11 cellular contexts compared by ENCODE assay signal in the genomic region with DNA sequence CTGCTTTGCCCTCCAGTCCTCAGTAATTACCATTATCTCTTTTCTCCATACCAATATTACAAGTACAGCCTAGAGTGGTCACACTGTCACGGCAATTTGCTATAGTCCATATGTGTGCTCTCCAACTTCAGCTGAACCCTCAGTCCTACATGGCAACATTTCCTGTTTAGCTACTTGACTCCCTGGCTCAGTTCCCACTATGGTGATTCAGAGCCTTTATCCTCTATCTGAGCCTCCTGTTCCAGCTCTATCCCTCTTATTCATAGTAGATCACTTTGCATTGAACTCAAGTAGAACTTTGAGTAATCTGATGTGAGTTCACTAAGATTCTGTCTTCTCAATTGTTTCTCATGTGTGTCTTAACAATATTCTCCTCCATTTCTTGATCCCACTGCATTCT. TPM values are rescaled to one million over a fixed set of nuclear protein-coding genes. Genes with fewer than 3 reads are reported as not detected.
DNase-seq lines count a peak whose midpoint lies in the region; ATAC-seq and TF ChIP-seq lines count a peak whose summit lies in the region.
"Had no signal": no experiment of that assay in that cellular context is flagged by ENCODE, and none has a peak within 500 bp of the region (broad histone marks: within the 10 kb centered on the region; RNA-seq: fewer than 3 reads in every experiment).

No MANE protein-coding gene starts in this region.

- no peaks in the 10 kb centered on the region for H3K4me1 ChIP-seq in vagina

- intact Hi-C loops in Right ventricle myocardium superior (cut with DNase I) = no loop called here
- intact Hi-C loops in vagina (cut with DNase I) = no loop called here

- TF ChIP-seq CTCF in vagina (IDR thresholded peaks at IDR 0.05) = no peak

- H3K4me3 ChIP-seq in SK-N-MC (no peak overlapping the region), vagina (no peak overlapping the region)
- H3K4me3 ChIP-seq: esophagus squamous epithelium had no signal

- no peaks in the 10 kb centered on the region for H3K27me3 ChIP-seq in vagina
- H3K27me3 ChIP-seq: esophagus squamous epithelium had no signal

- no peak for TF ChIP-seq POLR2A in vagina (IDR thresholded peaks at IDR 0.05)

- H3K9me3 ChIP-seq in SK-N-MC (ENCODE audit: low read depth, low read length) (no peaks in the 10 kb centered on the region), vagina (no peaks in the 10 kb centered on the region)
- H3K9me3 ChIP-seq: esophagus squamous epithelium had no signal

- DNase-seq in AG20443 (ENCODE audit: low spot score) = peak; percentile 26
- peak; percentile 77 to 85 for DNase-seq in Kasumi-1 (lab: John Stamatoyannopoulos, UW)
- peak; percentile 18 for DNase-seq in SK-N-MC (ENCODE audit: low read depth, low spot score)
- peak; percentile 19 for DNase-seq in inferior parietal cortex (ENCODE audit: extremely low spot score)
- DNase-seq in NCI-H526 (lab: John Stamatoyannopoulos, UW) = no peak
- no peak for DNase-seq in Right ventricle myocardium superior
- DNase-seq in vagina (ENCODE audit: extremely low spot score in 2 of 2) = no peak
- DNase-seq: activated CD8-positive, alpha-beta memory T cell treated with anti-CD3 and anti-CD28 coated beads for 24 hours; DND-41; esophagus squamous epithelium had no signal

- H3K9ac ChIP-seq in SK-N-MC (ENCODE audit: insufficient read length) = no peak overlapping the region

- peaks cover 13% of the 10 kb centered on the region for H3K36me3 ChIP-seq in SK-N-MC (ENCODE audit: insufficient read depth, low read length)
- peaks cover 0 to 13% of the 10 kb centered on the region in 2 donors for H3K36me3 ChIP-seq in vagina

- no peak for ATAC-seq in GM21786 (IDR thresholded peaks at IDR 0.05; ENCODE audit: unreplicated experiment)
- no peak for ATAC-seq in Right ventricle myocardium superior (ENCODE audit: poor library complexity)

- no peak overlapping the region for H3K27ac ChIP-seq in SK-N-MC
- H3K27ac ChIP-seq in vagina = no peak overlapping the region
- H3K27ac ChIP-seq: esophagus squamous epithelium had no signal

RNA-seq across cellular contexts. Expression of a gene that starts 43.7 kb away (rescaled TPM):
- 29.7 TPM for total RNA-seq in Right ventricle myocardium superior
- 15.0 TPM for total RNA-seq in vagina

RNA-seq across cellular contexts. Expression of a gene that starts 54.8 kb away (rescaled TPM):
- total RNA-seq in Right ventricle myocardium superior (16.1 TPM), vagina (56.5 TPM)

Comparison
In these comparisons a context has a peak if more than half of its experiments do, and no peak if none do; other contexts are left out.
1. DNase-seq: peak in AG20443 (single experiment), Kasumi-1 (2 of 2), SK-N-MC (single experiment) and inferior parietal cortex (single experiment); none in NCI-H526 (0 of 2), Right ventricle myocardium superior (single experiment) and vagina (0 of 2).